ENCODE assay signal across 9 cellular contexts in genomic region chrX:125203379-125203736, GRCh38.
DNase-seq lines count a peak whose midpoint lies in the region; ATAC-seq and TF ChIP-seq lines count a peak whose summit lies in the region.
"Had no signal": no experiment of that assay in that cellular context is flagged by ENCODE, and none has a peak within 500 bp of the region (broad histone marks: within the 10 kb centered on the region; RNA-seq: fewer than 3 reads in every experiment).

No MANE protein-coding gene starts in this region.

- no peak overlapping the region for H3K14ac ChIP-seq in mesenchymal stem cell (ENCODE audit: low read length in 2 of 2)

- H3K4me1 Mint-ChIP-seq in activated naive CD4-positive, alpha-beta T cell treated with anti-CD3 and anti-CD28 coated beads, Interleukin-2, amount 10 ng/mL, durations not matched to agents 7 days and 5 days, result peaks cover 27% of the 10 kb centered on the region
- peaks cover 13% of the 10 kb centered on the region for H3K4me1 Mint-ChIP-seq in type B pancreatic cell (ENCODE audit: unreplicated experiment)

- H3K79me1 ChIP-seq in mesenchymal stem cell (replicated peaks; ENCODE audit: low read length, poor library complexity, severe bottlenecking), result no peaks in the 10 kb centered on the region

- H4K8ac ChIP-seq in mesenchymal stem cell (ENCODE audit: low read length), result no peak overlapping the region

- H3K36me3 Mint-ChIP-seq in activated naive CD4-positive, alpha-beta T cell treated with anti-CD3 and anti-CD28 coated beads, Interleukin-2, amount 10 ng/mL, durations not matched to agents 7 days and 5 days, result no peaks in the 10 kb centered on the region
- H3K36me3 Mint-ChIP-seq in type B pancreatic cell, result no peaks in the 10 kb centered on the region

- no peak for DNase-seq in activated naive CD4-positive, alpha-beta T cell treated with anti-CD3 and anti-CD28 coated beads, Interleukin-2, amount 10 ng/mL, durations not matched to agents 7 days and 5 days
- DNase-seq in activated naive CD4-positive, alpha-beta T cell treated with anti-CD3 and anti-CD28 coated beads, Interleukin-2, amount 50 U/mL, for 16 hours, result no peak
- DNase-seq in ascending aorta (ENCODE audit: low spot score in 2 of 2), result no peak
- no peak for DNase-seq in mesenchymal stem cell
- no peak for DNase-seq in type B pancreatic cell (ENCODE audit: extremely low spot score, unreplicated experiment)
- no peak for DNase-seq in OCI-LY7 (ENCODE audit: low spot score)
- no peak for DNase-seq in activated effector memory CD4-positive, alpha-beta T cell treated with Interleukin-2 at 50 U/mL for 16 hours
- DNase-seq: MV-4-11 had no signal

- H3K4me1 ChIP-seq in ascending aorta, result no peaks in the 10 kb centered on the region
- peaks cover 5% of the 10 kb centered on the region for H3K4me1 ChIP-seq in mesenchymal stem cell (ENCODE audit: control insufficient read depth, insufficient read depth, low read depth, low read length)
- no peaks in the 10 kb centered on the region for H3K4me1 ChIP-seq in OCI-LY7 (ENCODE audit: insufficient read depth, low read length, poor library complexity, severe bottlenecking)

- H3K18ac ChIP-seq in mesenchymal stem cell (ENCODE audit: low read depth in 1 of 2, low read length in 2 of 2), result no peak overlapping the region

- H3K4me3 ChIP-seq in ascending aorta, result peak overlapping the region; percentile 39 to 54
- peak overlapping the region in 1 of 2 experiments; percentile 76 for H3K4me3 ChIP-seq in mesenchymal stem cell (ENCODE audit: insufficient read depth in 1 of 2, low read depth in 1 of 2, low read length in 2 of 2)
- H3K4me3 ChIP-seq in OCI-LY7 (ENCODE audit: low read depth, low read length, poor library complexity, severe bottlenecking), result no peak overlapping the region

- H3K4me2 ChIP-seq in mesenchymal stem cell (ENCODE audit: low read length, poor library complexity, severe bottlenecking) (peak overlapping the region; percentile 70), OCI-LY7 (ENCODE audit: low read length) (no peak overlapping the region)

- H3K36me3 ChIP-seq in ascending aorta (no peaks in the 10 kb centered on the region), mesenchymal stem cell (ENCODE audit: control insufficient read depth in 1 of 2, insufficient read depth in 2 of 2, low read depth in 1 of 2, low read length in 2 of 2) (no peaks in the 10 kb centered on the region), OCI-LY7 (ENCODE audit: insufficient read depth, low read length) (no peaks in the 10 kb centered on the region)

- H3K9ac ChIP-seq in mesenchymal stem cell (ENCODE audit: low read length), result no peak overlapping the region

- no peak overlapping the region for H2BK5ac ChIP-seq in mesenchymal stem cell (ENCODE audit: low read depth, low read length, poor library complexity, severe bottlenecking)

- H2BK15ac ChIP-seq in mesenchymal stem cell (ENCODE audit: low read depth, poor library complexity, severe bottlenecking), result no peak overlapping the region

- ATAC-seq in HG02798 (IDR thresholded peaks at IDR 0.05; ENCODE audit: poor library complexity, unreplicated experiment), result no peak

- H3K4ac ChIP-seq in mesenchymal stem cell (ENCODE audit: low read depth in 1 of 2, low read length in 2 of 2), result no peak overlapping the region

- H2AFZ ChIP-seq in mesenchymal stem cell (ENCODE audit: low read depth, low read length) (no peak overlapping the region), OCI-LY7 (ENCODE audit: low read length) (no peak overlapping the region)

- H4K20me1 ChIP-seq in OCI-LY7 (ENCODE audit: insufficient read depth, low read length), result no peaks in the 10 kb centered on the region

- peak overlapping the region in 1 of 2 donors; percentile 56 for H3K27ac ChIP-seq in ascending aorta
- H3K27ac ChIP-seq in mesenchymal stem cell (ENCODE audit: low read length, poor library complexity, severe bottlenecking), result no peak overlapping the region
- H3K27ac ChIP-seq in OCI-LY7 (ENCODE audit: low read depth, low read length, poor library complexity, severe bottlenecking), result no peak overlapping the region

- POLR2A ChIA-PET in OCI-LY7 (lab: Charles Lee), result no interaction called here

- H3K27me3 ChIP-seq in ascending aorta, result no peaks in the 10 kb centered on the region
- H3K27me3 ChIP-seq in mesenchymal stem cell (ENCODE audit: control insufficient read depth in 1 of 2, insufficient read depth in 1 of 2, low read length in 2 of 2), result peaks cover 18 to 26% of the 10 kb centered on the region in 2 experiments

- no peak overlapping the region for H3K23ac ChIP-seq in mesenchymal stem cell (ENCODE audit: low read length in 2 of 2)

- H2BK12ac ChIP-seq in mesenchymal stem cell (ENCODE audit: low read length in 2 of 2), result no peak overlapping the region

- no peak overlapping the region for H2BK120ac ChIP-seq in mesenchymal stem cell (ENCODE audit: low read depth, low read length)

- no TSS peak for BruUV-seq in OCI-LY7 (replicated peaks; lab: Mats Ljungman, UMichigan)

- TF ChIP-seq CTCF in ascending aorta (IDR thresholded peaks at IDR 0.05), result no peak
- TF ChIP-seq CTCF in type B pancreatic cell (conservative IDR thresholded peaks at IDR 0.05), result no peak
- TF ChIP-seq CTCF in OCI-LY7 (conservative IDR thresholded peaks at IDR 0.05; ENCODE audit: low read length), result no peak

- H3K27ac Mint-ChIP-seq in activated naive CD4-positive, alpha-beta T cell treated with anti-CD3 and anti-CD28 coated beads, Interleukin-2, amount 10 ng/mL, durations not matched to agents 7 days and 5 days, result no peak overlapping the region
- H3K27ac Mint-ChIP-seq in type B pancreatic cell, result peak overlapping the region; percentile 72

- H3K9me3 Mint-ChIP-seq in activated naive CD4-positive, alpha-beta T cell treated with anti-CD3 and anti-CD28 coated beads, Interleukin-2, amount 10 ng/mL, durations not matched to agents 7 days and 5 days, result no peaks in the 10 kb centered on the region
- no peaks in the 10 kb centered on the region for H3K9me3 Mint-ChIP-seq in type B pancreatic cell

- H4K91ac ChIP-seq in mesenchymal stem cell (ENCODE audit: low read length), result no peak overlapping the region

- CTCF ChIA-PET in activated naive CD4-positive, alpha-beta T cell treated with anti-CD3 and anti-CD28 coated beads, Interleukin-2, amount 10 ng/mL, durations not matched to agents 7 days and 5 days (lab: Charles Lee), result no interaction called here
- CTCF ChIA-PET in OCI-LY7 (lab: Charles Lee; ENCODE audit: unreplicated experiment), result no interaction called here

- no peaks in the 10 kb centered on the region for H3K79me2 ChIP-seq in OCI-LY7 (ENCODE audit: insufficient read depth, low read depth, low read length)

- intact Hi-C loops in ascending aorta (cut with DNase I) (no loop called here), OCI-LY7 (cut with micrococcal nuclease; ENCODE audit: unreplicated experiment) (no loop called here)

- H2AK5ac ChIP-seq in mesenchymal stem cell (ENCODE audit: low read length, severe bottlenecking), result no peak overlapping the region

- no peaks in the 10 kb centered on the region for H3K9me2 ChIP-seq in OCI-LY7 (ENCODE audit: insufficient read depth, low read length)

- H3K27me3 Mint-ChIP-seq in activated naive CD4-positive, alpha-beta T cell treated with anti-CD3 and anti-CD28 coated beads, Interleukin-2, amount 10 ng/mL, durations not matched to agents 7 days and 5 days, result peaks cover 52% of the 10 kb centered on the region
- H3K27me3 Mint-ChIP-seq in type B pancreatic cell, result peaks cover 76% of the 10 kb centered on the region

- peak overlapping the region; percentile 50 for H3K4me3 Mint-ChIP-seq in activated naive CD4-positive, alpha-beta T cell treated with anti-CD3 and anti-CD28 coated beads, Interleukin-2, amount 10 ng/mL, durations not matched to agents 7 days and 5 days
- H3K4me3 Mint-ChIP-seq in type B pancreatic cell, result peak overlapping the region; percentile 90

- H3K9me3 ChIP-seq in ascending aorta, result no peaks in the 10 kb centered on the region
- no peaks in the 10 kb centered on the region for H3K9me3 ChIP-seq in mesenchymal stem cell (ENCODE audit: control insufficient read depth, low read length)
- H3K9me3 ChIP-seq in OCI-LY7 (ENCODE audit: low read length), result no peaks in the 10 kb centered on the region

- 0% methylated on average over 3 of the region's 25 CpGs for WGBS in mesenchymal stem cell
